Comparison of ENCODE assay signal across 10 cellular contexts in the genomic region with DNA sequence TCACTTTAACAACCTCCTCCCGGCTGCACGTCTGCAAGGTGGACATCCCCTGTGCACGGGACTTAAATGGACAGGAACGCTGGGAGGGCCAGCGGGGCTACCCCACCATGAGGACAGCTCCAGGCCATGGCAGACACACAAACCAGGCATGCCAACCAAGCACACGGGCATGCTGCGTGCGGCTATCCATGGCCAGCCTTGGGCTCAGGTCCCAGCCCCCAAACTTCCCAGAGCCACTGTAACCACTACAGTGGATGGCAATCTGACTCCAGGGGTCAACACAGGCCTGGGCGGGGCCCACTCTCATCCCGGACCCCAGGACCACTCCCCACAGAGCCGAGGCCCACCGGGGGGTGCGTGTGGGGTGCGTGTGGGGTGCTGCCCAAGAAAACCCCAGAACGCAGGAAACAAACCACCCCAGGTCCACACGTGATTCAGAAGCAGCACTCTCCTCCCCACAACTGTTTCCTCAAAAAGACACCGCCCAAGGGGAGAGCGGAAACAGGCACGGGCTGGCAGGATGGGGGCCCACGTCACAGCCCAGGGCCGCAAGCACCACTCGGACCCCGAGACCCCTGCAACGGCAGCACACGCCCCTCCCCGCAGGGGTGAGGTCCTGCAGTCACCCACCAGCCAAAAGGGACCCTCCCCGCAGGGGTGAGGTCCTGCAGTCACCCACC. TPM values are rescaled to one million over a fixed set of nuclear protein-coding genes. Genes with fewer than 3 reads are reported as not detected.
DNase-seq lines count a peak whose midpoint lies in the region; ATAC-seq, FAIRE-seq and TF ChIP-seq lines count a peak whose summit lies in the region.
"Had no signal": no experiment of that assay in that cellular context is flagged by ENCODE, and none has a peak within 500 bp of the region (broad histone marks: within the 10 kb centered on the region; RNA-seq: fewer than 3 reads in every experiment).

No MANE protein-coding gene starts in this region.

- POLR2A ChIA-PET in A549 (lab: Yijun Ruan, JAX) (no interaction called here), PC-3 (lab: Charles Lee; ENCODE audit: unreplicated experiment) (no interaction called here)

- no peak for FAIRE-seq in A549 (lab: Jason Lieb, UNC)

- H3K4me1 Mint-ChIP-seq in activated T-cell treated with anti-CD3 and anti-CD28 coated beads, Interleukin-2, amount 50 U/mL, for 72 hours (ENCODE audit: low read depth): peaks cover 59% of the 10 kb centered on the region

- no peaks in the 10 kb centered on the region for H3K36me3 Mint-ChIP-seq in activated T-cell treated with anti-CD3 and anti-CD28 coated beads, Interleukin-2, amount 50 U/mL, for 72 hours (ENCODE audit: insufficient read depth in 2 of 2)

- no peak overlapping the region for H3K4me3 ChIP-seq in A549
- H3K4me3 ChIP-seq in PC-3 (ENCODE audit: low read length): no peak overlapping the region

- H4K20me1 ChIP-seq in PC-3 (ENCODE audit: low read length): peaks cover 92% of the 10 kb centered on the region

- H3K4me1 ChIP-seq in A549 (peaks cover 66% of the 10 kb centered on the region), PC-3 (ENCODE audit: insufficient read depth, low read length) (no peaks in the 10 kb centered on the region)

- ATAC-seq in A549 (no peak), HG02759 (IDR thresholded peaks at IDR 0.05; ENCODE audit: unreplicated experiment) (peak; percentile 46), PC-3 (no peak)
- peak; percentile 14 to 57 for ATAC-seq in activated T-cell treated with anti-CD3 and anti-CD28 coated beads, Interleukin-2, amount 50 U/mL, for 72 hours (replicated peaks in 1 of 2)
- ATAC-seq: activated CD4-positive, CD25-positive, alpha-beta regulatory T cell treated with anti-CD3 and anti-CD28 coated beads, Interleukin-2, amount 50 U/mL, for 24 hours had no signal

- DNase-seq in A549 (ENCODE audit: low read depth in 1 of 2, low spot score in 1 of 2) (no peak), COR-L47 (lab: John Stamatoyannopoulos, UW) (no peak), PC-3 (no peak), putamen (ENCODE audit: low spot score) (no peak), SW480 (ENCODE audit: low spot score) (no peak)
- peak in 1 of 2 donors; percentile 63 for DNase-seq in activated T-cell treated with anti-CD3 and anti-CD28 coated beads, Interleukin-2, amount 50 U/mL, for 72 hours
- DNase-seq: DMS153 had no signal

- 84% methylated on average over 14 of the region's 27 CpGs for WGBS in A549 (ENCODE audit: missing lambda C conversion rate)

- peaks cover 98% of the 10 kb centered on the region for H3K79me2 ChIP-seq in PC-3 (ENCODE audit: low read length)

- no peaks in the 10 kb centered on the region for H3K9me3 Mint-ChIP-seq in activated T-cell treated with anti-CD3 and anti-CD28 coated beads, Interleukin-2, amount 50 U/mL, for 72 hours

- no peak for TF ChIP-seq RAD21 in A549 (conservative IDR thresholded peaks at IDR 0.05 in 1 of 2, IDR thresholded peaks at IDR 0.05 in 1 of 2)

- no peak for TF ChIP-seq CTCF in A549 (IDR thresholded peaks at IDR 0.05)
- no peak for TF ChIP-seq CTCF in PC-3 (conservative IDR thresholded peaks at IDR 0.05; ENCODE audit: low read depth, low read length)

- H3K27me3 Mint-ChIP-seq in activated T-cell treated with anti-CD3 and anti-CD28 coated beads, Interleukin-2, amount 50 U/mL, for 72 hours (ENCODE audit: low read depth): no peaks in the 10 kb centered on the region

- H2AFZ ChIP-seq in PC-3 (ENCODE audit: low read length): no peak overlapping the region

- BruUV-seq in PC-3 (replicated peaks; lab: Mats Ljungman, UMichigan): no TSS peak

- H3K36me3 ChIP-seq in PC-3 (ENCODE audit: low read depth, low read length): no peaks in the 10 kb centered on the region; the same call in 1 of the 2 replicates

- no peaks in the 10 kb centered on the region for H3K9me2 ChIP-seq in PC-3 (replicated peaks; ENCODE audit: low read length)

- H3K27ac ChIP-seq in A549 (peak overlapping the region; percentile 76 to 87; a peak in 5 of 6 replicates), layer of hippocampus (ENCODE audit: low read depth, low read length) (peak overlapping the region; percentile 71), PC-3 (ENCODE audit: low read length) (no peak overlapping the region)

- no peak for TF ChIP-seq EP300 in A549 (IDR thresholded peaks at IDR 0.05)

- no peaks in the 10 kb centered on the region for H3F3A ChIP-seq in PC-3 (ENCODE audit: low read length, unreplicated experiment)

- H3K9me3 ChIP-seq in A549: no peaks in the 10 kb centered on the region
- H3K9me3 ChIP-seq in PC-3 (ENCODE audit: low read length): no peaks in the 10 kb centered on the region

- peak overlapping the region; percentile 36 for H3K27ac Mint-ChIP-seq in activated T-cell treated with anti-CD3 and anti-CD28 coated beads, Interleukin-2, amount 50 U/mL, for 72 hours

- CTCF ChIA-PET in A549 (lab: Yijun Ruan, JAX): no interaction called here
- CTCF ChIA-PET in PC-3 (lab: Charles Lee): no interaction called here

- H3K27me3 ChIP-seq in layer of hippocampus (ENCODE audit: control insufficient read depth, insufficient read depth, low read length): no peaks in the 10 kb centered on the region
- H3K27me3 ChIP-seq in PC-3 (ENCODE audit: low read length): no peaks in the 10 kb centered on the region

- H3K4me3 Mint-ChIP-seq in activated T-cell treated with anti-CD3 and anti-CD28 coated beads, Interleukin-2, amount 50 U/mL, for 72 hours: peak overlapping the region; percentile 34 to 74

- no peak overlapping the region for H3K9ac ChIP-seq in PC-3 (ENCODE audit: low read length)

- H3K4me2 ChIP-seq in A549: peak overlapping the region; percentile 83
- H3K4me2 ChIP-seq in PC-3 (ENCODE audit: low read length): no peak overlapping the region

- no peak for TF ChIP-seq POLR2A in A549 (IDR thresholded peaks at IDR 0.05; ENCODE audit: low read length)

- intact Hi-C loops in PC-3 (cut with micrococcal nuclease): no loop called here

TF ChIP-seq in A549, 52 proteins besides CTCF, POLR2A, EP300 and RAD21:
- TF ChIP-seq JUNB (IDR thresholded peaks at IDR 0.05) (no peak), CEBPB (IDR thresholded peaks at IDR 0.05) (no peak), HEYL (CRISPR knock-in tag; IDR thresholded peaks at IDR 0.05) (no peak), ZFP36 (IDR thresholded peaks at IDR 0.05; ENCODE audit: borderline replicate concordance, partially characterized antibody) (no peak), GATA3 (IDR thresholded peaks at IDR 0.05; ENCODE audit: borderline replicate concordance) (no peak), RFX5 (IDR thresholded peaks at IDR 0.05) (no peak), FOSB (CRISPR knock-in tag; IDR thresholded peaks at IDR 0.05) (no peak), ZC3H11A (IDR thresholded peaks at IDR 0.05) (no peak), RCOR1 (IDR thresholded peaks at IDR 0.05; ENCODE audit: low read depth, low read length) (no peak), KDM1A (IDR thresholded peaks at IDR 0.05; ENCODE audit: low read depth) (no peak), MAX (IDR thresholded peaks at IDR 0.05) (no peak), HOXB13 (CRISPR knock-in tag; IDR thresholded peaks at IDR 0.05; ENCODE audit: low read depth) (no peak), ESRRA (IDR thresholded peaks at IDR 0.05; ENCODE audit: borderline replicate concordance, low read length) (no peak)

RNA-seq across cellular contexts. Expression of gene SLC12A7, which starts 7.4 kb away (rescaled TPM):
- polyA plus RNA-seq in A549 (2011; rRNA removed) (11.2 and 12.3 TPM in 2 replicates), A549 (2017; fragmentation: RNase III; extraction: RNeasy Plus Mini Kit Qiagen cat#74134 plus additional on column Dnase treatment) (18.1 to 22.5 TPM (median 19.5 TPM) in 3 replicates)
- 15.3 and 19.8 TPM in 2 replicates for polyA plus RNA-seq in A549 (2012; cell fraction: cytosol; rRNA removed)
- polyA plus RNA-seq in A549 (2012; cell fraction: nucleus; rRNA removed): 79.7 and 103 TPM in 2 replicates
- 11.0 and 22.1 TPM in 2 replicates for polyA minus RNA-seq in A549 (2011; rRNA and poly(A)+ RNA removed)
- 10 to 100 TPM; 14.8 to 29.0 TPM for total RNA-seq in activated T-cell treated with anti-CD3 and anti-CD28 coated beads, Interleukin-2, amount 50 U/mL, for 72 hours
- 48.2 and 58.3 TPM in 2 replicates for total RNA-seq in PC-3 (2014; rRNA removed)

Comparison
In these comparisons a context has a peak if more than half of its experiments do, and no peak if none do; other contexts are left out.
1. ATAC-seq: peak in HG02759 (single experiment) and activated T-cell treated with anti-CD3 and anti-CD28 coated beads, Interleukin-2, amount 50 U/mL, for 72 hours (2 of 2); none in A549 (0 of 2) and PC-3 (single experiment).